ENCODE assay signal across 29 cellular contexts in genomic region chr20:38406476-38406875, GRCh38.
"Had no signal": no experiment of that assay in that cellular context is flagged by ENCODE, and none has a peak within 500 bp of the region (broad histone marks: within the 10 kb centered on the region; RNA-seq: fewer than 3 reads in every experiment).

No MANE protein-coding gene starts in this region.

- H3K27ac Mint-ChIP-seq: activated CD8-positive, alpha-beta T cell treated with anti-CD3 and anti-CD28 coated beads for 36 hours; activated naive CD8-positive, alpha-beta T cell treated with anti-CD3 and anti-CD28 coated beads, Interleukin-2, amount 10 ng/mL, durations not matched to agents 7 days and 5 days; activated T-cell treated with anti-CD3 and anti-CD28 coated beads, Interleukin-2, amount 50 U/mL, for 72 hours; activated T-helper 2 cell treated with anti-CD3 and anti-CD28 coated beads, Interferon-gamma antibody, Interleukin-2, Interleukin-4, amounts not matched to agents 10 μg/mL and 5 μg/mL and 100 μg/mL, durations not matched to agents 14 hours and 24 hours and 36 hours had no signal

- H3K27me3 ChIP-seq: adrenal gland, ascending aorta, body of pancreas had no signal

- DNase-seq: activated CD4-positive, alpha-beta T cell treated with anti-CD3 and anti-CD28 coated beads for 4 hours; activated CD8-positive, alpha-beta memory T cell treated with anti-CD3 and anti-CD28 coated beads, Interleukin-2, amount 50 U/mL, for 4 hours; activated CD8-positive, alpha-beta T cell treated with anti-CD3 and anti-CD28 coated beads for 36 hours; activated gamma-delta T cell treated with Interleukin-2 at 50 U/mL for 16 hours; activated naive CD4-positive, alpha-beta T cell treated with anti-CD3 and anti-CD28 coated beads, Interleukin-2, amount 50 U/mL, for 16 hours; activated naive CD8-positive, alpha-beta T cell treated with anti-CD3 and anti-CD28 coated beads, Interleukin-2, amount 10 ng/mL, durations not matched to agents 7 days and 5 days; activated T-cell treated with anti-CD3 and anti-CD28 coated beads, Interleukin-2, amount 50 U/mL, for 72 hours; body of pancreas; Karpas-422; MM.1S; NCI-H1105; NCI-H1436; NCI-H1694 treated with DMSO at 0.1 percent for 48 hours; NCI-H2029 treated with DMSO at 0.1 percent for 48 hours; NCI-H345; NCI-H510A; NCI-H69; NK-92 treated with Interleukin-12 subunit alpha and Interleukin-12 subunit beta, amount 100 ng/mL, for 24 hours; OCI-M1; RPMI8226; T-helper 1 cell had no signal

- H3K9me3 Mint-ChIP-seq: activated CD8-positive, alpha-beta T cell treated with anti-CD3 and anti-CD28 coated beads for 36 hours; activated naive CD8-positive, alpha-beta T cell treated with anti-CD3 and anti-CD28 coated beads, Interleukin-2, amount 10 ng/mL, durations not matched to agents 7 days and 5 days; activated T-cell treated with anti-CD3 and anti-CD28 coated beads, Interleukin-2, amount 50 U/mL, for 72 hours; activated T-helper 2 cell treated with anti-CD3 and anti-CD28 coated beads, Interferon-gamma antibody, Interleukin-2, Interleukin-4, amounts not matched to agents 10 μg/mL and 5 μg/mL and 100 μg/mL, durations not matched to agents 14 hours and 24 hours and 36 hours had no signal

- H3K36me3 ChIP-seq: adrenal gland had no signal

- H3K27ac ChIP-seq: adrenal gland, ascending aorta, body of pancreas, SK-N-MC, VCaP had no signal

- H3K4me1 Mint-ChIP-seq: activated naive CD8-positive, alpha-beta T cell treated with anti-CD3 and anti-CD28 coated beads, Interleukin-2, amount 10 ng/mL, durations not matched to agents 7 days and 5 days had no signal

- H3K9me3 ChIP-seq: adrenal gland, ascending aorta, body of pancreas had no signal

- H3K4me3 ChIP-seq: adrenal gland, ascending aorta, body of pancreas, K562, SK-N-MC had no signal

- ATAC-seq: activated CD8-positive, alpha-beta T cell treated with anti-CD3 and anti-CD28 coated beads for 36 hours; activated T-cell treated with anti-CD3 and anti-CD28 coated beads, Interleukin-2, amount 50 U/mL, for 72 hours; body of pancreas; K562; Panc1; Right ventricle myocardium inferior had no signal

- H3K4me1 ChIP-seq: adrenal gland, ascending aorta, body of pancreas had no signal

- H3K4me3 Mint-ChIP-seq: activated CD8-positive, alpha-beta T cell treated with anti-CD3 and anti-CD28 coated beads for 36 hours; activated naive CD8-positive, alpha-beta T cell treated with anti-CD3 and anti-CD28 coated beads, Interleukin-2, amount 10 ng/mL, durations not matched to agents 7 days and 5 days; activated T-cell treated with anti-CD3 and anti-CD28 coated beads, Interleukin-2, amount 50 U/mL, for 72 hours had no signal

- H3K27me3 Mint-ChIP-seq: activated CD8-positive, alpha-beta T cell treated with anti-CD3 and anti-CD28 coated beads for 36 hours; activated naive CD8-positive, alpha-beta T cell treated with anti-CD3 and anti-CD28 coated beads, Interleukin-2, amount 10 ng/mL, durations not matched to agents 7 days and 5 days had no signal
